ENCODE assay signal across 14 cellular contexts in the genomic region with DNA sequence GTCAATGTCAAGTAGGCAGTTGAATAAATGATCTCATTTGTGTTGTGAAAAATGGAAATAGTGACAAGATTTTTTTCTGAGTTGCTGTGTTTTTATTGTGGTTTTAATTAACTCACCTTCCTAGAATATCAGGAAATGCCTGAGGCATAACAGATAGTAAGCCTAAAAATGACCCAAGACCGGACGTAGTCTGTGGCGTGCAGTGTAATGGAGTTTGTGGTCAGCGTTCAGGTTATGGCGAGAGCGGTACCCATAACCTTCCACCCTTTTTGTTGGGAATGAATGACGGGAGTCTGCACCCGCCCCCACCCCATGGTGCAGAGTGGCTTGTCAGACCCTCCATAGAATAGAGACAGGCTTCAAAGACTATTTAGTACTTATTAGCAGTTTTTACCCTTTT.
DNase-seq lines count a peak whose midpoint lies in the region; ATAC-seq lines count a peak whose summit lies in the region.
"Had no signal": no experiment of that assay in that cellular context is flagged by ENCODE, and none has a peak within 500 bp of the region (broad histone marks: within the 10 kb centered on the region; RNA-seq: fewer than 3 reads in every experiment).

No MANE protein-coding gene starts in this region.

- peak; percentile 63 to 66 for ATAC-seq in activated T-cell treated with anti-CD3 and anti-CD28 coated beads, Interleukin-2, amount 50 U/mL, for 72 hours (replicated peaks in 1 of 2)
- ATAC-seq in activated T-cell treated with anti-CD3 and anti-CD28 coated beads, Interleukin-2, amount 50 U/mL, for 4 hours: no peak
- ATAC-seq in T-helper 17 cell: no peak
- ATAC-seq in effector memory CD8-positive, alpha-beta T cell (replicated peaks): peak; percentile 35
- ATAC-seq in Right ventricle myocardium inferior: no peak

- peak overlapping the region; percentile 59 for H3K27ac Mint-ChIP-seq in activated T-cell treated with anti-CD3 and anti-CD28 coated beads, Interleukin-2, amount 50 U/mL, for 72 hours
- peak overlapping the region; percentile 39 for H3K27ac Mint-ChIP-seq in T-helper 17 cell
- H3K27ac Mint-ChIP-seq in effector memory CD8-positive, alpha-beta T cell: peak overlapping the region; percentile 61 to 79
- H3K27ac Mint-ChIP-seq in stimulated activated naive CD8-positive, alpha-beta T cell treated with anti-CD3 and anti-CD28 coated beads, Interleukin-15, Interleukin-2, amounts not matched to agents 100 ng/mL and 50 ng/mL, for 24 hours: peak overlapping the region; percentile 81
- H3K27ac Mint-ChIP-seq: nephron progenitor cell had no signal

- H3K4me3 Mint-ChIP-seq in activated T-cell treated with anti-CD3 and anti-CD28 coated beads, Interleukin-2, amount 50 U/mL, for 72 hours: peak overlapping the region; percentile 0 to 27
- no peak overlapping the region for H3K4me3 Mint-ChIP-seq in activated T-cell treated with anti-CD3 and anti-CD28 coated beads, Interleukin-2, amount 50 U/mL, for 4 hours
- no peak overlapping the region for H3K4me3 Mint-ChIP-seq in T-helper 17 cell
- H3K4me3 Mint-ChIP-seq in effector memory CD8-positive, alpha-beta T cell: peak overlapping the region in 1 of 2 donors; percentile 0
- no peak overlapping the region for H3K4me3 Mint-ChIP-seq in stimulated activated naive CD8-positive, alpha-beta T cell treated with anti-CD3 and anti-CD28 coated beads, Interleukin-15, Interleukin-2, amounts not matched to agents 100 ng/mL and 50 ng/mL, for 24 hours
- H3K4me3 Mint-ChIP-seq: nephron progenitor cell had no signal

- H3K4me1 Mint-ChIP-seq in activated T-cell treated with anti-CD3 and anti-CD28 coated beads, Interleukin-2, amount 50 U/mL, for 72 hours (ENCODE audit: low read depth): peaks cover 40% of the 10 kb centered on the region
- H3K4me1 Mint-ChIP-seq in activated T-cell treated with anti-CD3 and anti-CD28 coated beads, Interleukin-2, amount 50 U/mL, for 4 hours (ENCODE audit: low read depth): peaks cover 25% of the 10 kb centered on the region
- peaks cover 21% of the 10 kb centered on the region for H3K4me1 Mint-ChIP-seq in T-helper 17 cell
- H3K4me1 Mint-ChIP-seq in effector memory CD8-positive, alpha-beta T cell (ENCODE audit: low read depth in 2 of 2): peaks cover 27 to 29% of the 10 kb centered on the region in 2 donors
- H3K4me1 Mint-ChIP-seq in stimulated activated naive CD8-positive, alpha-beta T cell treated with anti-CD3 and anti-CD28 coated beads, Interleukin-15, Interleukin-2, amounts not matched to agents 100 ng/mL and 50 ng/mL, for 24 hours (ENCODE audit: low read depth): peaks cover 32% of the 10 kb centered on the region
- H3K4me1 Mint-ChIP-seq: nephron progenitor cell had no signal

- DNase-seq in activated T-cell treated with anti-CD3 and anti-CD28 coated beads, Interleukin-2, amount 50 U/mL, for 72 hours: peak in 1 of 2 donors; percentile 13
- no peak for DNase-seq in activated T-cell treated with anti-CD3 and anti-CD28 coated beads, Interleukin-2, amount 50 U/mL, for 4 hours
- DNase-seq in T-helper 17 cell: no peak
- no peak for DNase-seq in effector memory CD8-positive, alpha-beta T cell
- no peak for DNase-seq in cardiac septum (ENCODE audit: low spot score)
- DNase-seq in NCI-H82 treated with DMSO at 0.1 percent for 48 hours (lab: John Stamatoyannopoulos, UW; ENCODE audit: unreplicated experiment): no peak
- no peak for DNase-seq in Right ventricle myocardium inferior (ENCODE audit: missing footprints)
- DNase-seq: activated CD4-positive, CD25-positive, alpha-beta regulatory T cell; COR-L47; KG1; NCI-H1105 treated with DMSO at 0.1 percent for 48 hours; nephron progenitor cell; SW 1271 had no signal

- peaks cover 0 to 5% of the 10 kb centered on the region in 2 donors for H3K9me3 Mint-ChIP-seq in activated T-cell treated with anti-CD3 and anti-CD28 coated beads, Interleukin-2, amount 50 U/mL, for 72 hours
- H3K9me3 Mint-ChIP-seq in activated T-cell treated with anti-CD3 and anti-CD28 coated beads, Interleukin-2, amount 50 U/mL, for 4 hours: peaks cover under 1% of the 10 kb centered on the region
- peaks cover 0 to 2% of the 10 kb centered on the region in 2 donors for H3K9me3 Mint-ChIP-seq in effector memory CD8-positive, alpha-beta T cell
- no peaks in the 10 kb centered on the region for H3K9me3 Mint-ChIP-seq in stimulated activated naive CD8-positive, alpha-beta T cell treated with anti-CD3 and anti-CD28 coated beads, Interleukin-15, Interleukin-2, amounts not matched to agents 100 ng/mL and 50 ng/mL, for 24 hours

- intact Hi-C loops in cardiac septum (cut with DNase I): no loop called here
- intact Hi-C loops in Right ventricle myocardium inferior (cut with DNase I): no loop called here

- H3K36me3 Mint-ChIP-seq in activated T-cell treated with anti-CD3 and anti-CD28 coated beads, Interleukin-2, amount 50 U/mL, for 72 hours (ENCODE audit: insufficient read depth in 2 of 2): peaks cover 6 to 17% of the 10 kb centered on the region in 2 donors
- peaks cover 19% of the 10 kb centered on the region for H3K36me3 Mint-ChIP-seq in activated T-cell treated with anti-CD3 and anti-CD28 coated beads, Interleukin-2, amount 50 U/mL, for 4 hours (ENCODE audit: insufficient read depth)
- H3K36me3 Mint-ChIP-seq in T-helper 17 cell (ENCODE audit: low read depth): peaks cover 7% of the 10 kb centered on the region
- H3K36me3 Mint-ChIP-seq in effector memory CD8-positive, alpha-beta T cell (ENCODE audit: insufficient read depth): peaks cover 5% of the 10 kb centered on the region
- peaks cover 43% of the 10 kb centered on the region for H3K36me3 Mint-ChIP-seq in stimulated activated naive CD8-positive, alpha-beta T cell treated with anti-CD3 and anti-CD28 coated beads, Interleukin-15, Interleukin-2, amounts not matched to agents 100 ng/mL and 50 ng/mL, for 24 hours (ENCODE audit: low read depth)

- no peaks in the 10 kb centered on the region for H3K27me3 Mint-ChIP-seq in activated T-cell treated with anti-CD3 and anti-CD28 coated beads, Interleukin-2, amount 50 U/mL, for 72 hours (ENCODE audit: low read depth)
- H3K27me3 Mint-ChIP-seq in activated T-cell treated with anti-CD3 and anti-CD28 coated beads, Interleukin-2, amount 50 U/mL, for 4 hours (ENCODE audit: low read depth): no peaks in the 10 kb centered on the region
- no peaks in the 10 kb centered on the region for H3K27me3 Mint-ChIP-seq in T-helper 17 cell
- no peaks in the 10 kb centered on the region for H3K27me3 Mint-ChIP-seq in effector memory CD8-positive, alpha-beta T cell
- H3K27me3 Mint-ChIP-seq in stimulated activated naive CD8-positive, alpha-beta T cell treated with anti-CD3 and anti-CD28 coated beads, Interleukin-15, Interleukin-2, amounts not matched to agents 100 ng/mL and 50 ng/mL, for 24 hours: no peaks in the 10 kb centered on the region

- no peaks in the 10 kb centered on the region for H3K9me3 ChIP-seq in T-helper 17 cell (ENCODE audit: control insufficient read depth, low read length, poor library complexity, severe bottlenecking)

Comparison
In these comparisons a context has a peak if more than half of its experiments do, and no peak if none do; other contexts are left out.
1. ATAC-seq: peak in activated T-cell treated with anti-CD3 and anti-CD28 coated beads, Interleukin-2, amount 50 U/mL, for 72 hours (2 of 2) and effector memory CD8-positive, alpha-beta T cell (single experiment); none in activated T-cell treated with anti-CD3 and anti-CD28 coated beads, Interleukin-2, amount 50 U/mL, for 4 hours (0 of 2), T-helper 17 cell (single experiment) and Right ventricle myocardium inferior (single experiment).
2. H3K4me3 Mint-ChIP-seq: peak in activated T-cell treated with anti-CD3 and anti-CD28 coated beads, Interleukin-2, amount 50 U/mL, for 72 hours (2 of 2); none in activated T-cell treated with anti-CD3 and anti-CD28 coated beads, Interleukin-2, amount 50 U/mL, for 4 hours (single experiment), T-helper 17 cell (single experiment) and stimulated activated naive CD8-positive, alpha-beta T cell treated with anti-CD3 and anti-CD28 coated beads, Interleukin-15, Interleukin-2, amounts not matched to agents 100 ng/mL and 50 ng/mL, for 24 hours (single experiment).
3. Peak in every context shown above with its lines, with median percentiles within 50 percentile points of each other: H3K27ac Mint-ChIP-seq.